Comparison of ENCODE assay signal across 2 cellular contexts in the genomic region with DNA sequence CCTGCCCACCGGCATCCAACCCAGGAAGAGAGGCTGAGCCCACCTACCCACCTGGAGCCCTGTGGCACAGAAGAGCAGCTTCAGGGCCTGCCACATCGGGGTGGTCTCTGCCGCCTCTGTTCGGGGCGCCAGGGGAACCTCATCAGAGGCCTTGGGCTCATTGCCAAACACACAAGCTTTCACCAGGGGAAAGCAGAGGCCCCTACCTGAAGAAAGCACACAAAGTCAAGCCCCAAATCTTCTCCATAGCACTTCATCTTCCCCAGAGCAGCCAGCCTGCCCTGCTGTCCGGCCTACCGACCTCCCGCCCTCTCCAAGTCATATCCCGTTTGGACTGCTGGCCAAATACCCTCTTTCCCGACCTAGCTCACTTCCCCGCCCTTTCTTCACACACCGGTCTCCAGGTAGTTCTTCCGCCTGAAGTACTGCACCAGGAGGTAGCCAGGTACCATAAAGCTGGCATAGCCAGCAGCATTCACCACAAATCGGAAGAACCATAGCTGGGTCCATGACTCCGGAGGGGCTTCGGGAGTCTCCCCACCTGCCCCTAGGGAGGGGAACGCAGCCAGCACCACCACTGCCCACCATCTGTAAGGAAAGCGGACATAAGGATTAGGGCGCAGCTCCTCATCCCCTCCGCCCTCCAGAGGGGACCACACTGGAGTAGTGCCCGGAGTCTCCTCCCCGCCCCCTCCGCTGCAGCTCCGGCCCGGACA.
TF ChIP-seq lines count a peak whose summit lies in the region.

No MANE protein-coding gene starts in this region.

TF ChIP-seq in GM12878, 131 proteins besides CTCF, POLR2A, EP300 and RAD21:
- TF ChIP-seq NBN (IDR thresholded peaks at IDR 0.05): 0 out of 2 replicates have a peak, but pooled peaks have one; percentile 48
- TF ChIP-seq POU2F2 (IDR thresholded peaks at IDR 0.05; ENCODE audit: borderline replicate concordance, low read depth, low read length): peak; percentile 6; the same call in 1 of the 3 replicates
- TF ChIP-seq MEF2B (IDR thresholded peaks at IDR 0.05; ENCODE audit: partially characterized antibody, poor library complexity, severe bottlenecking): no peak
- 0 out of 2 replicates have a peak, but pooled peaks have one; percentile 3 for TF ChIP-seq IRF4 (IDR thresholded peaks at IDR 0.05; ENCODE audit: low read depth, low read length)
- TF ChIP-seq POLR2AphosphoS5 (IDR thresholded peaks at IDR 0.05; ENCODE audit: low read length): 0 out of 2 replicates have a peak, but pooled peaks have one; percentile 3

TF ChIP-seq in liver, 16 proteins besides CTCF, POLR2A, EP300 and RAD21:
- no peak for TF ChIP-seq RXRA (IDR thresholded peaks at IDR 0.05)
- no peak for TF ChIP-seq EGR1 (IDR thresholded peaks at IDR 0.05; ENCODE audit: low read depth in 2 of 2)
